In genomic region chr18:79856119-79857080, GRCh38 we compare ENCODE assay signal across 10 cellular contexts. TPM values are rescaled to one million over a fixed set of nuclear protein-coding genes. Genes with fewer than 3 reads are reported as not detected.
DNase-seq lines count a peak whose midpoint lies in the region; ATAC-seq and TF ChIP-seq lines count a peak whose summit lies in the region.
"Had no signal": no experiment of that assay in that cellular context is flagged by ENCODE, and none has a peak within 500 bp of the region (broad histone marks: within the 10 kb centered on the region; RNA-seq: fewer than 3 reads in every experiment).

No MANE protein-coding gene starts in this region.

- peaks cover 25% of the 10 kb centered on the region for H3K27me3 Mint-ChIP-seq in MCF 10A (ENCODE audit: insufficient read depth, unreplicated experiment)

- no peaks in the 10 kb centered on the region for H3K4me1 Mint-ChIP-seq in MCF 10A (ENCODE audit: insufficient read depth, unreplicated experiment)

- TF ChIP-seq CTCF in MCF 10A (IDR thresholded peaks at IDR 0.05; ENCODE audit: unreplicated experiment) = no peak
- no peak for TF ChIP-seq CTCF in lower lobe of right lung (IDR thresholded peaks at IDR 0.05)

- H3K4me3 Mint-ChIP-seq in MCF 10A (ENCODE audit: unreplicated experiment) = no peak overlapping the region
- H3K4me3 Mint-ChIP-seq: stimulated activated naive CD8-positive, alpha-beta T cell treated with anti-CD3 and anti-CD28 coated beads, Interleukin-15, Interleukin-2, amounts not matched to agents 100 ng/mL and 50 ng/mL, for 24 hours had no signal

- BruUV-seq in MCF 10A (replicated peaks; lab: Mats Ljungman, UMichigan) = no TSS peak

- ATAC-seq in lower lobe of right lung (peak; percentile 24 to 28), HG03520 (IDR thresholded peaks at IDR 0.05; ENCODE audit: unreplicated experiment) (no peak), GM19467 (IDR thresholded peaks at IDR 0.05; ENCODE audit: unreplicated experiment) (no peak)

- peaks cover 20% of the 10 kb centered on the region for H3K27me3 ChIP-seq in lower lobe of right lung (ENCODE audit: low read depth)

- peaks cover 7% of the 10 kb centered on the region for H3K9me3 Mint-ChIP-seq in MCF 10A (ENCODE audit: unreplicated experiment)

- CTCF ChIA-PET in MCF 10A (lab: Yijun Ruan, JAX) = interaction anchor here (0.7 to 1.0 kb wide), 2 partner anchors 8 to 13 kb away, joined by 3 to 6 read pairs; no protein-coding TSS in a partner anchor

- intact Hi-C loops in MCF 10A (cut with micrococcal nuclease) (no loop called here), lower lobe of right lung (cut with DNase I) (no loop called here)

- no peaks in the 10 kb centered on the region for H3K36me3 ChIP-seq in lower lobe of right lung

- no peaks in the 10 kb centered on the region for H3K9me3 ChIP-seq in lower lobe of right lung

- H3K4me1 ChIP-seq in lower lobe of right lung = peaks cover 6% of the 10 kb centered on the region

- DNase-seq in T47D (ENCODE audit: low read depth in 1 of 2, low spot score in 1 of 2) = peak; percentile 50 to 71
- DNase-seq in MCF 10A (ENCODE audit: unreplicated experiment) = no peak
- DNase-seq in Jurkat, Clone E6-1 (ENCODE audit: low read depth, low spot score) = peak; percentile 55
- DNase-seq in activated CD8-positive, alpha-beta memory T cell treated with anti-CD3 and anti-CD28 coated beads, Interleukin-2, amount 50 U/mL, for 48 hours = peak; percentile 51
- DNase-seq in lower lobe of right lung = no peak
- no peak for DNase-seq in SW480 (ENCODE audit: low spot score)

- H3K27ac ChIP-seq in lower lobe of right lung = no peak overlapping the region

- H3K4me3 ChIP-seq in Jurkat, Clone E6-1 (ENCODE audit: low read length) = peak overlapping the region; percentile 25; the same call in 1 of the 2 replicates
- peak overlapping the region; percentile 4 for H3K4me3 ChIP-seq in lower lobe of right lung

- H3K36me3 Mint-ChIP-seq in MCF 10A (ENCODE audit: insufficient read depth, unreplicated experiment) = no peaks in the 10 kb centered on the region

- in situ Hi-C loops in T47D (cut with HindIII; ENCODE audit: low pct_unique_long_range_greater_than_20kb, low sequenced_read_pairs) = no loop called here

- no peak overlapping the region for H3K27ac Mint-ChIP-seq in MCF 10A (ENCODE audit: low read depth, unreplicated experiment)
- H3K27ac Mint-ChIP-seq: stimulated activated naive CD8-positive, alpha-beta T cell treated with anti-CD3 and anti-CD28 coated beads, Interleukin-15, Interleukin-2, amounts not matched to agents 100 ng/mL and 50 ng/mL, for 24 hours had no signal

- POLR2A ChIA-PET in MCF 10A (lab: Yijun Ruan, JAX) = no interaction called here

RNA-seq across cellular contexts. Expression of gene KCNG2, which starts 58.7 kb away (rescaled TPM):
- total RNA-seq in MCF 10A (2022) (not detected in 2 replicates), lower lobe of right lung (0.50 TPM)
- not detected for polyA plus RNA-seq in Jurkat, Clone E6-1 (2012; ENCODE audit: insufficient read depth, insufficient read length)
- total RNA-seq: T-helper 1 cell treated with Interleukin-12 subunit alpha and Interleukin-12 subunit beta and Interleukin-4 antibody, amounts not matched to agents 30 ng/mL and 1 ng/mL, for 36 hours had no signal

Comparison
In these comparisons a context has a peak if more than half of its experiments do, and no peak if none do; other contexts are left out.
1. DNase-seq: peak in T47D (2 of 2), Jurkat, Clone E6-1 (single experiment) and activated CD8-positive, alpha-beta memory T cell treated with anti-CD3 and anti-CD28 coated beads, Interleukin-2, amount 50 U/mL, for 48 hours (single experiment); none in MCF 10A (single experiment), lower lobe of right lung (single experiment) and SW480 (single experiment).
2. ATAC-seq: peak in lower lobe of right lung (2 of 2); none in HG03520 (single experiment) and GM19467 (single experiment).